In genomic region chr15:40894689-40895308, GRCh38 we compare ENCODE assay signal across 9 cellular contexts. TPM values are rescaled to one million over a fixed set of nuclear protein-coding genes. Genes with fewer than 3 reads are reported as not detected.
DNase-seq lines count a peak whose midpoint lies in the region; ATAC-seq, FAIRE-seq and TF ChIP-seq lines count a peak whose summit lies in the region.
"Had no signal": no experiment of that assay in that cellular context is flagged by ENCODE, and none has a peak within 500 bp of the region (broad histone marks: within the 10 kb centered on the region; RNA-seq: fewer than 3 reads in every experiment).

No MANE protein-coding gene starts in this region.

- no peaks in the 10 kb centered on the region for H3K9me3 Mint-ChIP-seq in CD4-positive, alpha-beta memory T cell
- no peaks in the 10 kb centered on the region for H3K9me3 Mint-ChIP-seq in T-helper 2 cell treated with Interferon-gamma antibody and Interleukin-4, amounts not matched to agents 5 μg/mL and 100 μg/mL, for 36 hours

- H3F3A ChIP-seq in smooth muscle cell (ENCODE audit: low read depth), result no peaks in the 10 kb centered on the region

- peak; percentile 84 for FAIRE-seq in K562 (lab: Jason Lieb, UNC)
- FAIRE-seq: colon had no signal

- H3K4me1 Mint-ChIP-seq in CD4-positive, alpha-beta memory T cell, result peaks cover 24 to 52% (median 36%) of the 10 kb centered on the region in 4 donors
- peaks cover 21% of the 10 kb centered on the region for H3K4me1 Mint-ChIP-seq in T-helper 2 cell treated with Interferon-gamma antibody and Interleukin-4, amounts not matched to agents 5 μg/mL and 100 μg/mL, for 36 hours (ENCODE audit: low read depth)

- H3K36me3 Mint-ChIP-seq in CD4-positive, alpha-beta memory T cell, result peaks cover 12 to 32% of the 10 kb centered on the region in 2 donors
- H3K36me3 Mint-ChIP-seq in T-helper 2 cell treated with Interferon-gamma antibody and Interleukin-4, amounts not matched to agents 5 μg/mL and 100 μg/mL, for 36 hours (ENCODE audit: low read depth), result peaks cover 25% of the 10 kb centered on the region

- H3K36me3 ChIP-seq in CD4-positive, alpha-beta memory T cell (ENCODE audit: insufficient read depth, low read length), result peaks cover 13% of the 10 kb centered on the region
- peaks cover 35% of the 10 kb centered on the region; the same call in 2 of the 3 replicates for H3K36me3 ChIP-seq in K562 (ENCODE audit: control insufficient read depth, insufficient read depth, low read length)
- peaks cover 5% of the 10 kb centered on the region for H3K36me3 ChIP-seq in smooth muscle cell (ENCODE audit: low read depth)

- H3K4me2 ChIP-seq in K562 (ENCODE audit: insufficient read depth, low read length), result peak overlapping the region; percentile 90
- H3K4me2 ChIP-seq in smooth muscle cell, result peak overlapping the region; percentile 95

- H3K27ac Mint-ChIP-seq in CD4-positive, alpha-beta memory T cell, result peak overlapping the region; percentile 95 to 99 (median 99)
- peak overlapping the region; percentile 99 for H3K27ac Mint-ChIP-seq in T-helper 2 cell treated with Interferon-gamma antibody and Interleukin-4, amounts not matched to agents 5 μg/mL and 100 μg/mL, for 36 hours

- in situ Hi-C loops in K562 (cut with MboI), result loop anchor here (5.0 to 10.0 kb wide), 2 partner anchors 37 to 220 kb away; no protein-coding TSS in a partner anchor

- peak; percentile 55 to 79 (median 59) for DNase-seq in CD4-positive, alpha-beta memory T cell
- peak; percentile 41 for DNase-seq in KG1 (lab: John Stamatoyannopoulos, UW)
- peak; percentile 54 for DNase-seq in T-helper 2 cell treated with Interferon-gamma antibody and Interleukin-4, amounts not matched to agents 5 μg/mL and 100 μg/mL, for 36 hours (ENCODE audit: low spot score)
- DNase-seq in K562 (ENCODE audit: extremely low read depth in 1 of 4, low spot score in 3 of 4), result peak; percentile 83 to 90 (median 86)
- DNase-seq in smooth muscle cell (lab: John Stamatoyannopoulos, UW; ENCODE audit: unreplicated experiment), result peak; percentile 43

- H3K27ac ChIP-seq in CD4-positive, alpha-beta memory T cell (ENCODE audit: low read depth, low read length), result peak overlapping the region; percentile 86
- peak overlapping the region; percentile 76 for H3K27ac ChIP-seq in K562 (ENCODE audit: extremely low read depth, low read depth, low read length)
- H3K27ac ChIP-seq in smooth muscle cell (ENCODE audit: low read depth), result peak overlapping the region; percentile 85

- TF ChIP-seq CTCF in K562 (IDR thresholded peaks at IDR 0.05 in 2 of 3, conservative IDR thresholded peaks at IDR 0.05 in 1 of 3; ENCODE audit: insufficient read depth in 2 of 3, low read depth in 1 of 3, low read length in 3 of 3) (peak; percentile 76 to 97 (median 86)), smooth muscle cell (IDR thresholded peaks at IDR 0.05; ENCODE audit: borderline replicate concordance, insufficient read depth, poor library complexity, severe bottlenecking) (peak; percentile 43)

- H3K4me3 ChIP-seq in CD4-positive, alpha-beta memory T cell (ENCODE audit: low read length in 2 of 2), result peak overlapping the region; percentile 53 to 86
- peak overlapping the region; percentile 92 for H3K4me3 ChIP-seq in K562
- H3K4me3 ChIP-seq in iPS-18c (ENCODE audit: insufficient read depth, low read depth, low read length), result peak overlapping the region; percentile 87
- peak overlapping the region; percentile 67 for H3K4me3 ChIP-seq in smooth muscle cell

- ATAC-seq in GM19372 (IDR thresholded peaks at IDR 0.05; ENCODE audit: low read depth, unreplicated experiment), result peak; percentile 35
- peak; percentile 87 for ATAC-seq in K562
- no peak for ATAC-seq in HG02884 (IDR thresholded peaks at IDR 0.05; ENCODE audit: unreplicated experiment)

- H3K79me2 ChIP-seq in K562 (ENCODE audit: control insufficient read depth, insufficient read depth, low read length) (peaks cover 17% of the 10 kb centered on the region), smooth muscle cell (ENCODE audit: low read depth) (peaks cover 21% of the 10 kb centered on the region)

- BruUV-seq in K562 (replicated peaks; lab: Mats Ljungman, UMichigan), result TSS peak; percentile 78

- TF ChIP-seq RAD21 in K562 (CRISPR knock-in tag; conservative IDR thresholded peaks at IDR 0.05 in 1 of 2, IDR thresholded peaks at IDR 0.05 in 1 of 2), result peak; percentile 1 to 19; a peak in 1 of 4 replicates

- peak overlapping the region; percentile 91 for H2AFZ ChIP-seq in K562 (ENCODE audit: low read depth, low read length)
- H2AFZ ChIP-seq in smooth muscle cell (ENCODE audit: low read depth), result peak overlapping the region; percentile 82

- H3K9me3 ChIP-seq in CD4-positive, alpha-beta memory T cell (ENCODE audit: control insufficient read depth in 1 of 2, low read length in 2 of 2), result no peaks in the 10 kb centered on the region
- no peaks in the 10 kb centered on the region for H3K9me3 ChIP-seq in K562 (replicated peaks; ENCODE audit: control insufficient read depth, insufficient read depth, low read depth, low read length)
- H3K9me3 ChIP-seq in iPS-18c (ENCODE audit: control insufficient read depth, insufficient read depth, low read length), result no peaks in the 10 kb centered on the region
- H3K9me3 ChIP-seq in smooth muscle cell (replicated peaks; ENCODE audit: low read depth), result no peaks in the 10 kb centered on the region

- no peak for TF ChIP-seq EP300 in K562 (IDR thresholded peaks at IDR 0.05; ENCODE audit: low read length)

- H3K9ac ChIP-seq in K562 (ENCODE audit: insufficient read depth in 1 of 2, low read depth in 2 of 2, low read length in 2 of 2) (peak overlapping the region; percentile 73 to 91), smooth muscle cell (ENCODE audit: low read depth) (peak overlapping the region; percentile 94)

- CTCF ChIA-PET in CD4-positive, alpha-beta memory T cell (lab: Charles Lee; ENCODE audit: partially characterized antibody), result interaction anchor here (0.6 to 6.3 kb wide), 26 partner anchors 10 to 718 kb away, joined by 3 to 245 read pairs (median 6); partner anchors contain the start of genes CCDC32, CHP1, KNL1 and RAD51
- CTCF ChIA-PET in K562 (lab: Yijun Ruan, JAX; ENCODE audit: low intra/inter-chr PET ratio), result interaction anchor here (0.6 to 6.7 kb wide), 10 partner anchors 11 to 1171 kb away, joined by 3 to 75 read pairs (median 4); no protein-coding TSS in a partner anchor

- H3K27me3 Mint-ChIP-seq in CD4-positive, alpha-beta memory T cell, result no peaks in the 10 kb centered on the region
- peaks cover 2% of the 10 kb centered on the region for H3K27me3 Mint-ChIP-seq in T-helper 2 cell treated with Interferon-gamma antibody and Interleukin-4, amounts not matched to agents 5 μg/mL and 100 μg/mL, for 36 hours (ENCODE audit: low read depth)

- H4K20me1 ChIP-seq in K562 (replicated peaks; ENCODE audit: control insufficient read depth, insufficient read depth, low read length), result no peaks in the 10 kb centered on the region
- H4K20me1 ChIP-seq in smooth muscle cell (ENCODE audit: low read depth), result no peaks in the 10 kb centered on the region

- no peaks in the 10 kb centered on the region for H3K9me1 ChIP-seq in K562 (ENCODE audit: control insufficient read depth, insufficient read depth, low read length)

- H3K27me3 ChIP-seq in CD4-positive, alpha-beta memory T cell (ENCODE audit: insufficient read depth, low read length), result no peaks in the 10 kb centered on the region
- H3K27me3 ChIP-seq in K562 (ENCODE audit: control insufficient read depth in 2 of 2, insufficient read depth in 2 of 2, low read length in 2 of 2) (no peaks in the 10 kb centered on the region), smooth muscle cell (ENCODE audit: low read depth) (no peaks in the 10 kb centered on the region)

- under 1% methylated on average over 31 of the region's 31 CpGs for WGBS in K562 (ENCODE audit: insufficient coverage, low coverage, missing lambda C conversion rate)
- WGBS in smooth muscle cell (ENCODE audit: low lambda C conversion rate), result 2% methylated on average over 30 of the region's 31 CpGs

- H3K4me1 ChIP-seq in CD4-positive, alpha-beta memory T cell (ENCODE audit: insufficient read depth, low read length), result peaks cover 21% of the 10 kb centered on the region
- H3K4me1 ChIP-seq in K562 (replicated peaks in 1 of 2; ENCODE audit: control insufficient read depth in 2 of 2, insufficient read depth in 2 of 2, low read length in 2 of 2) (peaks cover 8 to 21% of the 10 kb centered on the region in 2 experiments; a peak in 4 of 5 replicates), smooth muscle cell (ENCODE audit: low read depth) (peaks cover 7% of the 10 kb centered on the region)

- intact Hi-C loops in CD4-positive, alpha-beta memory T cell (cut with micrococcal nuclease), result loop anchor here (1.0 to 10.0 kb wide), 11 partner anchors 10 to 377 kb away; partner anchors contain the start of genes CCDC32, CHP1, DNAJC17 and INO80
- intact Hi-C loops in K562 (cut with micrococcal nuclease), result loop anchor here (1.0 to 10.0 kb wide), 6 partner anchors 37 to 376 kb away; partner anchors contain the start of gene KNL1

- peak overlapping the region; percentile 95 to 100 (median 99) for H3K4me3 Mint-ChIP-seq in CD4-positive, alpha-beta memory T cell
- H3K4me3 Mint-ChIP-seq in T-helper 2 cell treated with Interferon-gamma antibody and Interleukin-4, amounts not matched to agents 5 μg/mL and 100 μg/mL, for 36 hours, result peak overlapping the region; percentile 100

- POLR2A ChIA-PET in CD4-positive, alpha-beta memory T cell (lab: Charles Lee; ENCODE audit: partially characterized antibody), result interaction anchor here (0.8 to 3.0 kb wide), 19 partner anchors 8 to 438 kb away, joined by 3 to 38 read pairs (median 5); partner anchors contain the start of genes CHAC1, CHP1, DNAJC17 and EXD1
- POLR2A ChIA-PET in K562 (lab: Yijun Ruan, JAX), result interaction anchor here (0.6 to 1.9 kb wide), 9 partner anchors 10 to 203 kb away, joined by 3 to 14 read pairs (median 4); partner anchors contain the start of gene RHOV

- no peak for TF ChIP-seq POLR2A in K562 (conservative IDR thresholded peaks at IDR 0.05)

RNA-seq across cellular contexts. Expression of gene VPS18, which starts 0.5 kb away (rescaled TPM):
- 10 to 100 TPM; 18.4 to 20.3 TPM for total RNA-seq in CD4-positive, alpha-beta memory T cell
- 10 to 100 TPM; 14.6 to 21.6 TPM for polyA plus RNA-seq in CD4-positive, alpha-beta memory T cell
- 9.0 and 33.9 TPM in 2 replicates for total RNA-seq in K562 (2011; cell fraction: chromatin; rRNA removed; ENCODE audit: low replicate concordance)
- total RNA-seq in K562 (2011; cell fraction: nucleolus; rRNA removed), result 25.9 and 30.9 TPM in 2 replicates
- 9.9 and 14.4 TPM in 2 replicates for total RNA-seq in K562 (2011; cell fraction: nucleoplasm; rRNA removed)
- total RNA-seq in K562 (2014; rRNA removed) (17.3 and 20.0 TPM in 2 replicates), K562 (2014; rRNA removed; fragmentation: Illumina TruSeq; extraction: Trizol) (4.3 and 5.3 TPM in 2 replicates), K562 (2015; rRNA removed; fragmentation: Illumina TruSeq; extraction: Trizol) (14.6 and 14.7 TPM in 2 replicates), K562 (2021) (19.9 and 20.8 TPM in 2 replicates), smooth muscle cell (14.2 and 15.4 TPM in 2 replicates)
- polyA plus RNA-seq in K562 (2011; rRNA removed) (5.9 and 9.0 TPM in 2 replicates), K562 (2014; fragmentation: Illumina TruSeq; extraction: Trizol) (9.5 and 11.8 TPM in 2 replicates), K562 (2014; fragmentation: Nextera tagmentation; extraction: Ambion mirVana) (under 1 TPM; 0.73 to 0.88 TPM), K562 (2014; rRNA removed) (8.5 and 9.9 TPM in 2 replicates), smooth muscle cell (17.2 and 24.4 TPM in 2 replicates)
- 8.9 and 18.1 TPM in 2 replicates for polyA plus RNA-seq in K562 (2011; cell fraction: cytosol; rRNA removed)
- polyA plus RNA-seq in K562 (2011; cell fraction: nucleus; rRNA removed), result 9.1 and 13.6 TPM in 2 replicates
- 14.0 and 19.3 TPM in 2 replicates for polyA plus RNA-seq in K562 (2012)
- polyA minus RNA-seq in K562 (2011; rRNA and poly(A)+ RNA removed), result 15.1 and 21.7 TPM in 2 replicates
- polyA minus RNA-seq in K562 (2011; cell fraction: cytosol; rRNA and poly(A)+ RNA removed), result 17.4 and 23.2 TPM in 2 replicates
- polyA minus RNA-seq in K562 (2011; cell fraction: nucleus; rRNA and poly(A)+ RNA removed), result 7.5 and 10.6 TPM in 2 replicates

RNA-seq across cellular contexts. Expression of gene RHOV, which starts 20.8 kb away (rescaled TPM):
- not detected for total RNA-seq in CD4-positive, alpha-beta memory T cell
- not detected for polyA plus RNA-seq in CD4-positive, alpha-beta memory T cell
- 1.1 and 1.9 TPM in 2 replicates for total RNA-seq in K562 (2011; cell fraction: chromatin; rRNA removed; ENCODE audit: low replicate concordance)
- 1.8 TPM in 2 replicates for total RNA-seq in K562 (2011; cell fraction: nucleolus; rRNA removed)
- total RNA-seq in K562 (2011; cell fraction: nucleoplasm; rRNA removed), result 1.0 and 1.1 TPM in 2 replicates
- 2.0 and 2.2 TPM in 2 replicates for total RNA-seq in K562 (2014; rRNA removed)
- total RNA-seq in K562 (2014; rRNA removed; fragmentation: Illumina TruSeq; extraction: Trizol), result 0.73 and 1.1 TPM in 2 replicates
- total RNA-seq in K562 (2015; rRNA removed; fragmentation: Illumina TruSeq; extraction: Trizol), result 0.45 and 0.72 TPM in 2 replicates
- 1.9 and 2.0 TPM in 2 replicates for total RNA-seq in K562 (2021)
- polyA plus RNA-seq in K562 (2011; rRNA removed), result 1.1 and 1.2 TPM in 2 replicates
- 1.3 and 2.4 TPM in 2 replicates for polyA plus RNA-seq in K562 (2011; cell fraction: cytosol; rRNA removed)
- polyA plus RNA-seq in K562 (2011; cell fraction: nucleus; rRNA removed), result 1.0 and 1.1 TPM in 2 replicates
- 0.51 and 1.3 TPM in 2 replicates for polyA plus RNA-seq in K562 (2012)
- 1.1 TPM in 2 replicates for polyA plus RNA-seq in K562 (2014; fragmentation: Illumina TruSeq; extraction: Trizol)
- polyA plus RNA-seq in K562 (2014; fragmentation: Nextera tagmentation; extraction: Ambion mirVana), result under 1 TPM; 0.08 to 0.18 TPM
- polyA plus RNA-seq in K562 (2014; rRNA removed), result 1.4 and 2.6 TPM in 2 replicates
- 0.77 and 1.3 TPM in 2 replicates for polyA minus RNA-seq in K562 (2011; rRNA and poly(A)+ RNA removed)
- 1.4 TPM in 1 of 2 replicates, not detected in the other for polyA minus RNA-seq in K562 (2011; cell fraction: cytosol; rRNA and poly(A)+ RNA removed)
- polyA minus RNA-seq in K562 (2011; cell fraction: nucleus; rRNA and poly(A)+ RNA removed), result 1.1 and 1.3 TPM in 2 replicates
- total RNA-seq in smooth muscle cell, result 2.9 and 3.3 TPM in 2 replicates
- polyA plus RNA-seq in smooth muscle cell, result 3.0 and 10.3 TPM in 2 replicates

RNA-seq across cellular contexts. Expression of gene DLL4, which starts 34.3 kb away (rescaled TPM):
- not detected for total RNA-seq in CD4-positive, alpha-beta memory T cell
- polyA plus RNA-seq in CD4-positive, alpha-beta memory T cell, result not detected
- 3.0 and 5.4 TPM in 2 replicates for total RNA-seq in K562 (2011; cell fraction: chromatin; rRNA removed; ENCODE audit: low replicate concordance)
- total RNA-seq in K562 (2011; cell fraction: nucleolus; rRNA removed), result 5.5 and 6.0 TPM in 2 replicates
- total RNA-seq in K562 (2011; cell fraction: nucleoplasm; rRNA removed), result 2.8 and 3.7 TPM in 2 replicates
- 0.59 and 0.78 TPM in 2 replicates for total RNA-seq in K562 (2014; rRNA removed)
- total RNA-seq in K562 (2014; rRNA removed; fragmentation: Illumina TruSeq; extraction: Trizol), result 0.26 and 0.40 TPM in 2 replicates
- 0.43 and 0.60 TPM in 2 replicates for total RNA-seq in K562 (2015; rRNA removed; fragmentation: Illumina TruSeq; extraction: Trizol)
- 1.1 and 1.3 TPM in 2 replicates for total RNA-seq in K562 (2021)
- 0.40 and 0.77 TPM in 2 replicates for polyA plus RNA-seq in K562 (2011; rRNA removed)
- polyA plus RNA-seq in K562 (2011; cell fraction: cytosol; rRNA removed), result 0.46 and 0.75 TPM in 2 replicates
- polyA plus RNA-seq in K562 (2011; cell fraction: nucleus; rRNA removed), result 2.3 and 2.4 TPM in 2 replicates
- polyA plus RNA-seq in K562 (2012), result 0.30 and 0.60 TPM in 2 replicates
- 0.42 and 0.62 TPM in 2 replicates for polyA plus RNA-seq in K562 (2014; fragmentation: Illumina TruSeq; extraction: Trizol)
- polyA plus RNA-seq in K562 (2014; fragmentation: Nextera tagmentation; extraction: Ambion mirVana), result under 1 TPM in 1 of 2 experiments, not detected in 1; 0.04 TPM
- 0.30 and 0.89 TPM in 2 replicates for polyA plus RNA-seq in K562 (2014; rRNA removed)
- 0.53 and 0.54 TPM in 2 replicates for polyA minus RNA-seq in K562 (2011; rRNA and poly(A)+ RNA removed)
- 0.57 and 0.64 TPM in 2 replicates for polyA minus RNA-seq in K562 (2011; cell fraction: cytosol; rRNA and poly(A)+ RNA removed)
- 2.0 and 3.0 TPM in 2 replicates for polyA minus RNA-seq in K562 (2011; cell fraction: nucleus; rRNA and poly(A)+ RNA removed)
- total RNA-seq in smooth muscle cell, result 0.04 TPM in 1 of 2 replicates, not detected in the other
- polyA plus RNA-seq in smooth muscle cell, result 0.37 TPM in 1 of 2 replicates, not detected in the other

RNA-seq across cellular contexts. Expression of gene SPINT1, which starts 51.0 kb away (rescaled TPM):
- total RNA-seq in CD4-positive, alpha-beta memory T cell, result 1 to 10 TPM; 3.8 to 4.0 TPM
- polyA plus RNA-seq in CD4-positive, alpha-beta memory T cell, result 1 to 10 TPM; 4.0 to 5.3 TPM
- total RNA-seq in K562 (2011; cell fraction: chromatin; rRNA removed; ENCODE audit: low replicate concordance), result 10.1 and 24.8 TPM in 2 replicates
- 24.3 and 37.9 TPM in 2 replicates for total RNA-seq in K562 (2011; cell fraction: nucleolus; rRNA removed)
- 13.6 and 20.2 TPM in 2 replicates for total RNA-seq in K562 (2011; cell fraction: nucleoplasm; rRNA removed)
- total RNA-seq in K562 (2014; rRNA removed) (1.5 and 2.1 TPM in 2 replicates), K562 (2014; rRNA removed; fragmentation: Illumina TruSeq; extraction: Trizol) (1.1 and 1.8 TPM in 2 replicates), K562 (2015; rRNA removed; fragmentation: Illumina TruSeq; extraction: Trizol) (0.94 and 0.98 TPM in 2 replicates), K562 (2021) (3.2 and 4.5 TPM in 2 replicates), smooth muscle cell (47.0 and 76.5 TPM in 2 replicates)
- polyA plus RNA-seq in K562 (2011; rRNA removed) (2.8 and 5.6 TPM in 2 replicates), K562 (2014; fragmentation: Illumina TruSeq; extraction: Trizol) (3.9 and 4.5 TPM in 2 replicates), K562 (2014; fragmentation: Nextera tagmentation; extraction: Ambion mirVana) (under 1 TPM; 0.78 to 0.80 TPM), K562 (2014; rRNA removed) (2.3 and 3.3 TPM in 2 replicates), smooth muscle cell (50.2 and 140 TPM in 2 replicates)
- 4.1 and 7.4 TPM in 2 replicates for polyA plus RNA-seq in K562 (2011; cell fraction: cytosol; rRNA removed)
- 9.8 and 17.8 TPM in 2 replicates for polyA plus RNA-seq in K562 (2011; cell fraction: nucleus; rRNA removed)
- 4.0 and 7.3 TPM in 2 replicates for polyA plus RNA-seq in K562 (2012)
- 3.5 and 3.7 TPM in 2 replicates for polyA minus RNA-seq in K562 (2011; rRNA and poly(A)+ RNA removed)
- polyA minus RNA-seq in K562 (2011; cell fraction: cytosol; rRNA and poly(A)+ RNA removed), result 4.8 and 6.5 TPM in 2 replicates
- polyA minus RNA-seq in K562 (2011; cell fraction: nucleus; rRNA and poly(A)+ RNA removed), result 5.0 and 5.2 TPM in 2 replicates

RNA-seq across cellular contexts. Expression of gene CHAC1, which starts 58.5 kb away (rescaled TPM):
- total RNA-seq in CD4-positive, alpha-beta memory T cell, result 1 to 10 TPM; 1.2 TPM
- polyA plus RNA-seq in CD4-positive, alpha-beta memory T cell, result under 1 TPM; 0.24 to 0.43 TPM
- total RNA-seq in K562 (2011; cell fraction: chromatin; rRNA removed; ENCODE audit: low replicate concordance), result 6.0 and 19.1 TPM in 2 replicates
- total RNA-seq in K562 (2011; cell fraction: nucleolus; rRNA removed), result 22.9 and 29.7 TPM in 2 replicates
- 12.4 and 15.8 TPM in 2 replicates for total RNA-seq in K562 (2011; cell fraction: nucleoplasm; rRNA removed)
- total RNA-seq in K562 (2014; rRNA removed), result 33.2 and 36.8 TPM in 2 replicates
- total RNA-seq in K562 (2014; rRNA removed; fragmentation: Illumina TruSeq; extraction: Trizol), result 6.3 and 7.5 TPM in 2 replicates
- total RNA-seq in K562 (2015; rRNA removed; fragmentation: Illumina TruSeq; extraction: Trizol), result 0.19 and 0.47 TPM in 2 replicates
- total RNA-seq in K562 (2021), result 29.6 and 33.3 TPM in 2 replicates
- polyA plus RNA-seq in K562 (2011; rRNA removed), result 7.1 and 16.0 TPM in 2 replicates
- 20.6 and 22.9 TPM in 2 replicates for polyA plus RNA-seq in K562 (2011; cell fraction: cytosol; rRNA removed)
- 10.7 and 11.2 TPM in 2 replicates for polyA plus RNA-seq in K562 (2011; cell fraction: nucleus; rRNA removed)
- 2.9 and 41.9 TPM in 2 replicates for polyA plus RNA-seq in K562 (2012)
- 15.1 and 32.3 TPM in 2 replicates for polyA plus RNA-seq in K562 (2014; fragmentation: Illumina TruSeq; extraction: Trizol)
- polyA plus RNA-seq in K562 (2014; fragmentation: Nextera tagmentation; extraction: Ambion mirVana), result 1 to 10 TPM; 2.5 to 4.4 TPM
- polyA plus RNA-seq in K562 (2014; rRNA removed), result 33.6 and 39.0 TPM in 2 replicates
- 3.5 and 5.5 TPM in 2 replicates for polyA minus RNA-seq in K562 (2011; rRNA and poly(A)+ RNA removed)
- 4.1 and 13.5 TPM in 2 replicates for polyA minus RNA-seq in K562 (2011; cell fraction: cytosol; rRNA and poly(A)+ RNA removed)
- polyA minus RNA-seq in K562 (2011; cell fraction: nucleus; rRNA and poly(A)+ RNA removed), result 5.0 and 7.7 TPM in 2 replicates
- total RNA-seq in smooth muscle cell, result 25.2 and 29.6 TPM in 2 replicates
- 31.5 and 33.6 TPM in 2 replicates for polyA plus RNA-seq in smooth muscle cell
